9 cellular contexts compared by ENCODE assay signal in the genomic region with DNA sequence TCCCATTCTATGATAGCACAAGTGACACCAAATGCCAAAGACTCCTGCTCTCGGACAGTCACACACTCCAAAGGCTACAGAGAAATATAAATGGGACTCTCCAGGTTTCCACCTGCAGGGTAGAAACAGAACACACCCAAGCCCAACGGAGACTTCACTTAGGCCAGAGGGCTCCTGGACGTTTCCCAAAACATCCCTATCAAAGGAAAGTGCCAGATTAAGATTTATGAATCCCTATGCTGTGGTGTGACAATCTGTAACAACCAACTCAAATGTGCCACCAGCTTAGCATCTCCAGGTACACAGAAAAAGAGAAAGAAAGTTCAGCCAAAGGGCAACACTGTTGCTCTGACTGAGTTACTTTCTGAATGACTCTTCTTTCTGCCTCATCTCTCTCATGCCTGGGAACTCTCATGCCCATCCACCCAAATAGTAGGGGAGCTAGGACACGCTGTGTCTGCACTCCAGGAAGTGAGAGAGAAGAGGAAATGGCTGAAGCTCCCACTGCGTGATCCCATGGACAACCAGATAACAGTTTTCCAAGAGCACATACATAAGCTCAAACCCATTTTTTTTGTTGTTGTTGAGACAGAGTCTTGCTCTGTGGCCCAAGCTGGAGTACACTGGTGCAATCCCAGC. TPM values are rescaled to one million over a fixed set of nuclear protein-coding genes. Genes with fewer than 3 reads are reported as not detected.
DNase-seq lines count a peak whose midpoint lies in the region; ATAC-seq lines count a peak whose summit lies in the region.
"Had no signal": no experiment of that assay in that cellular context is flagged by ENCODE, and none has a peak within 500 bp of the region (broad histone marks: within the 10 kb centered on the region; RNA-seq: fewer than 3 reads in every experiment).

No MANE protein-coding gene starts in this region.

- H3K4me3 Mint-ChIP-seq in CD4-positive, alpha-beta memory T cell = peak overlapping the region in 3 of 8 donors; percentile 24 to 61 (median 57)
- H3K4me3 Mint-ChIP-seq in activated T-helper 17 cell treated with anti-CD3 and anti-CD28 coated beads, Interleukin-2, amount 50 U/mL, for 72 hours = peak overlapping the region; percentile 76

- CTCF ChIA-PET in CD4-positive, alpha-beta memory T cell (lab: Charles Lee; ENCODE audit: partially characterized antibody) = interaction anchor here (0.9 to 2.2 kb wide), 10 partner anchors 9 to 213 kb away, joined by 3 to 29 read pairs (median 6); partner anchors contain the start of gene HIC1

- peaks cover 25 to 61% (median 37%) of the 10 kb centered on the region in 4 donors for H3K4me1 Mint-ChIP-seq in CD4-positive, alpha-beta memory T cell
- peaks cover 35% of the 10 kb centered on the region for H3K4me1 Mint-ChIP-seq in activated T-helper 17 cell treated with anti-CD3 and anti-CD28 coated beads, Interleukin-2, amount 50 U/mL, for 72 hours

- ATAC-seq in GM18909 (IDR thresholded peaks at IDR 0.05; ENCODE audit: poor library complexity, unreplicated experiment) = peak; percentile 62
- peak; percentile 77 for ATAC-seq in HG03060 (IDR thresholded peaks at IDR 0.05; ENCODE audit: low read depth, unreplicated experiment)
- ATAC-seq in activated T-helper 17 cell treated with anti-CD3 and anti-CD28 coated beads, Interleukin-2, amount 50 U/mL, for 72 hours (replicated peaks) = peak; percentile 99

- peak in 1 of 5 donors; percentile 18 for DNase-seq in CD4-positive, alpha-beta memory T cell
- DNase-seq in middle frontal gyrus (ENCODE audit: extremely low spot score, low spot score) (no peak), islet precursor cell (no peak), G401 (ENCODE audit: low spot score) (no peak), NCI-H2107 (lab: John Stamatoyannopoulos, UW) (no peak)
- DNase-seq: C1 segment of cervical spinal cord had no signal

- H3K36me3 ChIP-seq in CD4-positive, alpha-beta memory T cell (ENCODE audit: insufficient read depth, low read length) = no peaks in the 10 kb centered on the region

- H3K27me3 Mint-ChIP-seq in CD4-positive, alpha-beta memory T cell = no peaks in the 10 kb centered on the region
- no peaks in the 10 kb centered on the region for H3K27me3 Mint-ChIP-seq in activated T-helper 17 cell treated with anti-CD3 and anti-CD28 coated beads, Interleukin-2, amount 50 U/mL, for 72 hours

- in situ Hi-C loops in G401 (cut with HindIII; ENCODE audit: low sequenced_read_pairs) = no loop called here

- H3K9me3 ChIP-seq in CD4-positive, alpha-beta memory T cell (ENCODE audit: control insufficient read depth in 1 of 2, low read length in 2 of 2) = no peaks in the 10 kb centered on the region

- no peak overlapping the region for H3K27ac ChIP-seq in CD4-positive, alpha-beta memory T cell (ENCODE audit: low read depth, low read length)

- POLR2A ChIA-PET in CD4-positive, alpha-beta memory T cell (lab: Charles Lee; ENCODE audit: partially characterized antibody) = interaction anchor here (0.9 to 7.7 kb wide), 6 partner anchors 9 to 201 kb away, joined by 3 to 72 read pairs (median 5); partner anchors contain the start of gene HIC1

- H3K9me3 Mint-ChIP-seq in CD4-positive, alpha-beta memory T cell = peaks cover 0 to 4% (median 0%) of the 10 kb centered on the region in 8 donors
- H3K9me3 Mint-ChIP-seq in activated T-helper 17 cell treated with anti-CD3 and anti-CD28 coated beads, Interleukin-2, amount 50 U/mL, for 72 hours = no peaks in the 10 kb centered on the region

- H3K4me1 ChIP-seq in CD4-positive, alpha-beta memory T cell (ENCODE audit: insufficient read depth, low read length) = peaks cover 26% of the 10 kb centered on the region

- no peak overlapping the region for H3K4me3 ChIP-seq in CD4-positive, alpha-beta memory T cell (ENCODE audit: low read length in 2 of 2)

- peaks cover 35% of the 10 kb centered on the region in 2 donors for H3K36me3 Mint-ChIP-seq in CD4-positive, alpha-beta memory T cell
- H3K36me3 Mint-ChIP-seq in activated T-helper 17 cell treated with anti-CD3 and anti-CD28 coated beads, Interleukin-2, amount 50 U/mL, for 72 hours (ENCODE audit: low read depth) = peaks cover 78% of the 10 kb centered on the region

- intact Hi-C loops in CD4-positive, alpha-beta memory T cell (cut with micrococcal nuclease) = no loop called here

- H3K27ac Mint-ChIP-seq in CD4-positive, alpha-beta memory T cell = peak overlapping the region; percentile 43 to 87 (median 82)
- peak overlapping the region; percentile 77 for H3K27ac Mint-ChIP-seq in activated T-helper 17 cell treated with anti-CD3 and anti-CD28 coated beads, Interleukin-2, amount 50 U/mL, for 72 hours

- H3K27me3 ChIP-seq in CD4-positive, alpha-beta memory T cell (ENCODE audit: insufficient read depth, low read length) = no peaks in the 10 kb centered on the region

RNA-seq across cellular contexts. Expression of gene SMG6, which starts 49.7 kb away (rescaled TPM):
- 10 to 100 TPM; 51.1 to 58.5 TPM for total RNA-seq in CD4-positive, alpha-beta memory T cell
- polyA plus RNA-seq in CD4-positive, alpha-beta memory T cell = 10 to 100 TPM in 1 of 2 donors, 1 to 10 TPM in 1; 3.8 to 10.2 TPM
- 10 to 100 TPM; 39.0 to 52.8 TPM for total RNA-seq in activated T-helper 17 cell treated with anti-CD3 and anti-CD28 coated beads, Interleukin-2, amount 50 U/mL, for 72 hours
- 13.3 and 17.6 TPM in 2 replicates for total RNA-seq in G401 (2014; rRNA removed; shearing (Covaris generic))

RNA-seq across cellular contexts. Expression of gene SRR, which starts 49.9 kb away (rescaled TPM):
- total RNA-seq in CD4-positive, alpha-beta memory T cell = 10 to 100 TPM in 1 of 2 experiments, 1 to 10 TPM in 1; 6.9 to 13.1 TPM
- polyA plus RNA-seq in CD4-positive, alpha-beta memory T cell = 1 to 10 TPM; 5.6 to 6.7 TPM
- total RNA-seq in activated T-helper 17 cell treated with anti-CD3 and anti-CD28 coated beads, Interleukin-2, amount 50 U/mL, for 72 hours = 10 to 100 TPM; 11.8 to 19.1 TPM
- 15.9 and 19.7 TPM in 2 replicates for total RNA-seq in G401 (2014; rRNA removed; shearing (Covaris generic))
